12 cellular contexts compared by ENCODE assay signal in the genomic region with DNA sequence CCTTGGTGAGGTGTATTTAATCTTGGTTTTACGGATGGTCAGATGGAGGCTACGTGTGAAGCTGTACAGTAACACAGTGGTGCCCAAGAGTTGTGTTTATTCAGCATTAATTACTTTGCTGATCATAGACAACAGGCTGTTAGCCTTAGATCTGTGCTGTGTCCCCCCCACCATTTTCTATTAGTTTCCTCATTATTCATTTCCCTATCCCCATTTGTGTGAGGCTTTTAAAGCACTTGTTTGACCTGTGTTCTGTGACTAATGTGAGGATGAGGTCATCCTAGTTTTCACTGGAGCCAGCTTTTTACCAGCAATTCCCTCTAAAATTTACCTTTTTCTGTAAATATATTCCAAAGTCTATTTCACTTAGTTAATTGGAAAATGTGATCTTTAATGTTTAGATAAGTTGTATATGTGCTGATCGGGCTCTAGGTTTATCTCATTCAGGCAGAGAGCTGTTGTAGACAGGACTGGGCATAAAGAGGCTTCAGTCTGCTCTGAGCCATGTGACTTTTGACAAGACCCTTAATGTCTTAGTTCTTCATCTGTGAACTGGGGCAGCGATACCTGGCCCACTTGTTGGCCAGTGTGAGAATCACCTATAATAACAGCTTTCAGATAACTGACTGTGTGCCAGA. TPM values are rescaled to one million over a fixed set of nuclear protein-coding genes. Genes with fewer than 3 reads are reported as not detected.
DNase-seq lines count a peak whose midpoint lies in the region; ATAC-seq and TF ChIP-seq lines count a peak whose summit lies in the region.
"Had no signal": no experiment of that assay in that cellular context is flagged by ENCODE, and none has a peak within 500 bp of the region (broad histone marks: within the 10 kb centered on the region; RNA-seq: fewer than 3 reads in every experiment).

No MANE protein-coding gene starts in this region.

- no peak overlapping the region for H3K4me2 ChIP-seq in smooth muscle cell

- no peaks in the 10 kb centered on the region for H3K9me3 ChIP-seq in smooth muscle cell (replicated peaks; ENCODE audit: low read depth)
- H3K9me3 ChIP-seq: right lobe of liver had no signal

- peaks cover 63% of the 10 kb centered on the region for H3K36me3 Mint-ChIP-seq in activated CD4-positive, alpha-beta T cell treated with anti-CD3 and anti-CD28 coated beads, Interleukin-2, amount 10 ng/mL, durations not matched to agents 24 days and 14 days (ENCODE audit: low read depth)

- H4K20me1 ChIP-seq in smooth muscle cell (ENCODE audit: low read depth) = peaks cover 100% of the 10 kb centered on the region

- H3K79me2 ChIP-seq in smooth muscle cell (ENCODE audit: low read depth) = peaks cover 98% of the 10 kb centered on the region

- H2AFZ ChIP-seq in smooth muscle cell (ENCODE audit: low read depth) = no peak overlapping the region

- ATAC-seq in GM18861 (IDR thresholded peaks at IDR 0.05; ENCODE audit: unreplicated experiment) = no peak
- ATAC-seq: left colon had no signal

- no peak overlapping the region for H3K4me3 ChIP-seq in smooth muscle cell
- H3K4me3 ChIP-seq: right lobe of liver had no signal

- peaks cover 7% of the 10 kb centered on the region for H3K36me3 ChIP-seq in smooth muscle cell (ENCODE audit: low read depth)

- H3K27me3 Mint-ChIP-seq in activated CD4-positive, alpha-beta T cell treated with anti-CD3 and anti-CD28 coated beads, Interleukin-2, amount 10 ng/mL, durations not matched to agents 24 days and 14 days = no peaks in the 10 kb centered on the region

- H3K27me3 ChIP-seq in smooth muscle cell (ENCODE audit: low read depth) = no peaks in the 10 kb centered on the region
- H3K27me3 ChIP-seq: right lobe of liver had no signal

- H3K27ac ChIP-seq in smooth muscle cell (ENCODE audit: low read depth) = peak overlapping the region; percentile 39

- intact Hi-C loops in activated CD4-positive, alpha-beta T cell treated with anti-CD3 and anti-CD28 coated beads, Interleukin-2, amount 10 ng/mL, durations not matched to agents 24 days and 14 days (cut with micrococcal nuclease) = no loop called here
- intact Hi-C loops in posterior cingulate gyrus (cut with DNase I) = no loop called here

- H3K4me1 ChIP-seq in smooth muscle cell (ENCODE audit: low read depth) = peaks cover 6% of the 10 kb centered on the region

- no peaks in the 10 kb centered on the region for H3K9me3 Mint-ChIP-seq in activated CD4-positive, alpha-beta T cell treated with anti-CD3 and anti-CD28 coated beads, Interleukin-2, amount 10 ng/mL, durations not matched to agents 24 days and 14 days

- no peak for DNase-seq in activated CD4-positive, alpha-beta T cell treated with anti-CD3 and anti-CD28 coated beads, Interleukin-2, amount 10 ng/mL, durations not matched to agents 24 days and 14 days
- DNase-seq in activated CD4-positive, alpha-beta T cell treated with anti-CD3 and anti-CD28 coated beads for 4 hours = no peak
- DNase-seq in RKO (ENCODE audit: low spot score) (peak; percentile 55), fibroblast of peridontal ligament (ENCODE audit: extremely low read depth) (peak; percentile 12), smooth muscle cell (lab: John Stamatoyannopoulos, UW; ENCODE audit: unreplicated experiment) (no peak), posterior cingulate gyrus (no peak), T-helper 9 cell (no peak)
- DNase-seq: activated CD4-positive, CD25-positive, alpha-beta regulatory T cell; left colon; NCI-H187; right lobe of liver had no signal

- H3K9ac ChIP-seq in smooth muscle cell (ENCODE audit: low read depth) = no peak overlapping the region

- 97% methylated on average over 4 of the region's 4 CpGs for WGBS in smooth muscle cell (ENCODE audit: low lambda C conversion rate)

- peaks cover 12% of the 10 kb centered on the region for H3F3A ChIP-seq in smooth muscle cell (ENCODE audit: low read depth)

- peaks cover 47% of the 10 kb centered on the region for H3K4me1 Mint-ChIP-seq in activated CD4-positive, alpha-beta T cell treated with anti-CD3 and anti-CD28 coated beads, Interleukin-2, amount 10 ng/mL, durations not matched to agents 24 days and 14 days

- H3K4me3 Mint-ChIP-seq in activated CD4-positive, alpha-beta T cell treated with anti-CD3 and anti-CD28 coated beads, Interleukin-2, amount 10 ng/mL, durations not matched to agents 24 days and 14 days = no peak overlapping the region

- H3K27ac Mint-ChIP-seq in activated CD4-positive, alpha-beta T cell treated with anti-CD3 and anti-CD28 coated beads, Interleukin-2, amount 10 ng/mL, durations not matched to agents 24 days and 14 days = peak overlapping the region; percentile 45

- no peak for TF ChIP-seq CTCF in smooth muscle cell (IDR thresholded peaks at IDR 0.05; ENCODE audit: borderline replicate concordance, insufficient read depth, poor library complexity, severe bottlenecking)

RNA-seq across cellular contexts. Expression of gene MAPRE1, which starts 8.4 kb away (rescaled TPM):
- total RNA-seq in activated CD4-positive, alpha-beta T cell treated with anti-CD3 and anti-CD28 coated beads, Interleukin-2, amount 10 ng/mL, durations not matched to agents 24 days and 14 days = 148 TPM in 2 replicates
- total RNA-seq in smooth muscle cell = 160 TPM in 2 replicates
- 81.0 and 89.2 TPM in 2 replicates for polyA plus RNA-seq in smooth muscle cell

RNA-seq across cellular contexts. Expression of gene EFCAB8, which starts 30.6 kb away (rescaled TPM):
- 0.33 and 0.54 TPM in 2 replicates for total RNA-seq in activated CD4-positive, alpha-beta T cell treated with anti-CD3 and anti-CD28 coated beads, Interleukin-2, amount 10 ng/mL, durations not matched to agents 24 days and 14 days
- total RNA-seq in smooth muscle cell = 1.7 TPM in 1 of 2 replicates, not detected in the other
- polyA plus RNA-seq in smooth muscle cell = 0.25 and 0.58 TPM in 2 replicates

Comparison
In these comparisons a context has a peak if more than half of its experiments do, and no peak if none do; other contexts are left out.
1. DNase-seq: peak in RKO (single experiment) and fibroblast of peridontal ligament (single experiment); none in activated CD4-positive, alpha-beta T cell treated with anti-CD3 and anti-CD28 coated beads, Interleukin-2, amount 10 ng/mL, durations not matched to agents 24 days and 14 days (single experiment), activated CD4-positive, alpha-beta T cell treated with anti-CD3 and anti-CD28 coated beads for 4 hours (0 of 2), smooth muscle cell (single experiment), posterior cingulate gyrus (0 of 10) and T-helper 9 cell (single experiment).